In the genomic region with DNA sequence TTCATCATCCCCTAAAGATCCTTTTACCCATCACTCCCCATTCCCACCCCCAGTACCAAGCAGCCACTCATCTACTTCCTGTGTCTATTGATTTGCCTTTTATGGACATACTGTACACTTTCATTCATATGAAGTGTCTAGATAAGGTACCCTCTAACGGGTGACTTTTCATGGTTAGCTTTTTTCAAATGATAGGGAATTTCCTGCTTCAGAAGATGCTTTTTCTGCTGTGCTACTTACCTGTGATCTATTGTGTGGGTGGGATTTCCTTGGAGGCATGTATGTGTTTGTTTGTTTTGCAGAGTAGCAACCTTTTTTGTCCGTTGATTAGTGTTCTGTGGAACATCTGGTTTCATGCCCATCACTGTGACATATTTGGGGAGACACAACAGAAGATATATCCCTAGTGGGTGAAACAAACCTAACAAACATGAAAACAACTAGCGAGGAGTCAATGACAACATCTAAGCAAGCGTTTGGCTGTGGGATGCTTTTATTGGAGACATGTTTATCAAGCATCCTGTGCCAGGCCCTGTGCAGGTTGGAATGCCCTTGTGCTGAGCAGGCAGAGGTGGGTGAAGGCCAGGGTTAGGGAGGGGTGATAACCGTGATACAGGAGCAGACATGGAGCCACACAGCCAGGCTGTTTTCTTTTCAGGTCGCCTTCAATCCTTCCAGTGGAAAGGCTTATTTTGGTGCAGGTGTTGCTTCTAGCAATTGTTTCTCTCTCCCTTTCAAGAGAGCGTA, we compare ENCODE assay signal across 11 cellular contexts. TPM values are rescaled to one million over a fixed set of nuclear protein-coding genes. Genes with fewer than 3 reads are reported as not detected.
A peak's percentile ranks its signal among the peaks of the same experiment; 100 is the strongest.
DNase-seq lines count a peak whose midpoint lies in the region; ATAC-seq and TF ChIP-seq lines count a peak whose summit lies in the region.
"Had no signal": no experiment of that assay in that cellular context is flagged by ENCODE, and none has a peak within 500 bp of the region (broad histone marks: within the 10 kb centered on the region; RNA-seq: fewer than 3 reads in every experiment).

No MANE protein-coding gene starts in this region.

- peaks cover 8% of the 10 kb centered on the region for H3K4me1 Mint-ChIP-seq in activated T-cell treated with anti-CD3 and anti-CD28 coated beads, Interleukin-2, amount 50 U/mL, for 24 hours (ENCODE audit: low read depth)
- H3K4me1 Mint-ChIP-seq in activated CD8-positive, alpha-beta T cell treated with anti-CD3 and anti-CD28 coated beads for 36 hours (ENCODE audit: low read depth) = peaks cover 17% of the 10 kb centered on the region
- peaks cover 32 to 74% of the 10 kb centered on the region in 2 donors for H3K4me1 Mint-ChIP-seq in stimulated activated naive B cell treated with anti-CD40 and anti-IgM and Interleukin-4, amounts not matched to agents 10 μg/mL and 1 μg/mL and 100 μg/mL, for 72 hours
- H3K4me1 Mint-ChIP-seq in natural killer cell treated with Interleukin-12 subunit alpha and Interleukin-12 subunit beta and Interleukin-15 and Interleukin-18, amount 100 ng/mL, for 72 hours (ENCODE audit: low read depth in 2 of 2) = peaks cover 0 to 5% of the 10 kb centered on the region in 2 donors

- CTCF ChIA-PET in activated CD8-positive, alpha-beta T cell treated with anti-CD3 and anti-CD28 coated beads for 36 hours (lab: Charles Lee) = interaction anchor here (0.7 to 1.6 kb wide), 3 partner anchors 38 to 1095 kb away, joined by 3 to 4 read pairs (median 3); no protein-coding TSS in a partner anchor

- no peaks in the 10 kb centered on the region for H3K9me3 Mint-ChIP-seq in activated T-cell treated with anti-CD3 and anti-CD28 coated beads, Interleukin-2, amount 50 U/mL, for 24 hours
- H3K9me3 Mint-ChIP-seq in activated CD8-positive, alpha-beta T cell treated with anti-CD3 and anti-CD28 coated beads for 36 hours = no peaks in the 10 kb centered on the region
- no peaks in the 10 kb centered on the region for H3K9me3 Mint-ChIP-seq in stimulated activated naive B cell treated with anti-CD40 and anti-IgM and Interleukin-4, amounts not matched to agents 10 μg/mL and 1 μg/mL and 100 μg/mL, for 72 hours
- no peaks in the 10 kb centered on the region for H3K9me3 Mint-ChIP-seq in natural killer cell treated with Interleukin-12 subunit alpha and Interleukin-12 subunit beta and Interleukin-15 and Interleukin-18, amount 100 ng/mL, for 72 hours

- ATAC-seq in activated CD8-positive, alpha-beta T cell treated with anti-CD3 and anti-CD28 coated beads for 36 hours = peak; percentile 89
- ATAC-seq in stimulated activated naive B cell treated with anti-CD40 and anti-IgM and Interleukin-4, amounts not matched to agents 10 μg/mL and 1 μg/mL and 100 μg/mL, for 72 hours (replicated peaks) = peak; percentile 39 to 49
- no peak for ATAC-seq in natural killer cell treated with Interleukin-12 subunit alpha and Interleukin-12 subunit beta and Interleukin-15 and Interleukin-18, amount 100 ng/mL, for 72 hours

- POLR2A ChIA-PET in activated CD8-positive, alpha-beta T cell treated with anti-CD3 and anti-CD28 coated beads for 36 hours (lab: Charles Lee) = interaction anchor here (0.6 to 0.7 kb wide), 3 partner anchors 16 to 94 kb away, joined by 3 to 5 read pairs (median 3); no protein-coding TSS in a partner anchor

- no peak overlapping the region for H3K4me3 Mint-ChIP-seq in activated T-cell treated with anti-CD3 and anti-CD28 coated beads, Interleukin-2, amount 50 U/mL, for 24 hours
- H3K4me3 Mint-ChIP-seq in activated CD8-positive, alpha-beta T cell treated with anti-CD3 and anti-CD28 coated beads for 36 hours = no peak overlapping the region
- H3K4me3 Mint-ChIP-seq in stimulated activated naive B cell treated with anti-CD40 and anti-IgM and Interleukin-4, amounts not matched to agents 10 μg/mL and 1 μg/mL and 100 μg/mL, for 72 hours = no peak overlapping the region
- H3K4me3 Mint-ChIP-seq in natural killer cell treated with Interleukin-12 subunit alpha and Interleukin-12 subunit beta and Interleukin-15 and Interleukin-18, amount 100 ng/mL, for 72 hours = no peak overlapping the region

- no peak for TF ChIP-seq CTCF in activated CD8-positive, alpha-beta T cell treated with anti-CD3 and anti-CD28 coated beads for 36 hours (IDR thresholded peaks at IDR 0.05)

- no peaks in the 10 kb centered on the region for H3K27me3 Mint-ChIP-seq in activated T-cell treated with anti-CD3 and anti-CD28 coated beads, Interleukin-2, amount 50 U/mL, for 24 hours
- H3K27me3 Mint-ChIP-seq in activated CD8-positive, alpha-beta T cell treated with anti-CD3 and anti-CD28 coated beads for 36 hours = no peaks in the 10 kb centered on the region
- no peaks in the 10 kb centered on the region for H3K27me3 Mint-ChIP-seq in stimulated activated naive B cell treated with anti-CD40 and anti-IgM and Interleukin-4, amounts not matched to agents 10 μg/mL and 1 μg/mL and 100 μg/mL, for 72 hours
- peaks cover 0 to 5% of the 10 kb centered on the region in 2 donors for H3K27me3 Mint-ChIP-seq in natural killer cell treated with Interleukin-12 subunit alpha and Interleukin-12 subunit beta and Interleukin-15 and Interleukin-18, amount 100 ng/mL, for 72 hours

- peaks cover 6% of the 10 kb centered on the region for H3K36me3 Mint-ChIP-seq in activated T-cell treated with anti-CD3 and anti-CD28 coated beads, Interleukin-2, amount 50 U/mL, for 24 hours (ENCODE audit: low read depth)
- no peaks in the 10 kb centered on the region for H3K36me3 Mint-ChIP-seq in activated CD8-positive, alpha-beta T cell treated with anti-CD3 and anti-CD28 coated beads for 36 hours (ENCODE audit: low read depth)
- H3K36me3 Mint-ChIP-seq in stimulated activated naive B cell treated with anti-CD40 and anti-IgM and Interleukin-4, amounts not matched to agents 10 μg/mL and 1 μg/mL and 100 μg/mL, for 72 hours = peaks cover 43 to 64% of the 10 kb centered on the region in 2 donors
- no peaks in the 10 kb centered on the region for H3K36me3 Mint-ChIP-seq in natural killer cell treated with Interleukin-12 subunit alpha and Interleukin-12 subunit beta and Interleukin-15 and Interleukin-18, amount 100 ng/mL, for 72 hours

- peak overlapping the region; percentile 42 for H3K27ac Mint-ChIP-seq in activated T-cell treated with anti-CD3 and anti-CD28 coated beads, Interleukin-2, amount 50 U/mL, for 24 hours
- peak overlapping the region; percentile 65 for H3K27ac Mint-ChIP-seq in activated CD8-positive, alpha-beta T cell treated with anti-CD3 and anti-CD28 coated beads for 36 hours
- peak overlapping the region; percentile 3 for H3K27ac Mint-ChIP-seq in stimulated activated naive B cell treated with anti-CD40 and anti-IgM and Interleukin-4, amounts not matched to agents 10 μg/mL and 1 μg/mL and 100 μg/mL, for 72 hours
- H3K27ac Mint-ChIP-seq in natural killer cell treated with Interleukin-12 subunit alpha and Interleukin-12 subunit beta and Interleukin-15 and Interleukin-18, amount 100 ng/mL, for 72 hours = no peak overlapping the region

- no peak for DNase-seq in activated T-cell treated with anti-CD3 and anti-CD28 coated beads, Interleukin-2, amount 50 U/mL, for 24 hours
- DNase-seq in activated T-cell treated with anti-CD3 and anti-CD28 coated beads, Interleukin-2, amount 50 U/mL, for 48 hours = no peak
- no peak for DNase-seq in activated CD8-positive, alpha-beta T cell treated with anti-CD3 and anti-CD28 coated beads for 36 hours
- no peak for DNase-seq in stimulated activated naive B cell treated with anti-CD40 and anti-IgM and Interleukin-4, amounts not matched to agents 10 μg/mL and 1 μg/mL and 100 μg/mL, for 72 hours
- no peak for DNase-seq in SIG-M5 (lab: John Stamatoyannopoulos, UW)
- no peak for DNase-seq in natural killer cell treated with Interleukin-12 subunit alpha and Interleukin-12 subunit beta and Interleukin-15 and Interleukin-18, amount 100 ng/mL, for 72 hours (ENCODE audit: low spot score)
- DNase-seq: DMS79 treated with DMSO at 0.1 percent for 48 hours; NCI-H69; stimulated activated CD4-positive, alpha-beta T cell treated with anti-CD3 and anti-CD28 coated beads, Interleukin-15, amount 100 ng/mL, for 24 hours had no signal

- intact Hi-C loops in activated CD8-positive, alpha-beta T cell treated with anti-CD3 and anti-CD28 coated beads for 36 hours (cut with micrococcal nuclease) = no loop called here

RNA-seq across cellular contexts. Expression of a gene that starts 17.6 kb away (rescaled TPM):
- total RNA-seq in activated CD8-positive, alpha-beta T cell treated with anti-CD3 and anti-CD28 coated beads for 36 hours = 10 to 100 TPM; 56.2 to 68.4 TPM
- total RNA-seq in natural killer cell treated with Interleukin-12 subunit alpha and Interleukin-12 subunit beta and Interleukin-15 and Interleukin-18, amount 100 ng/mL, for 72 hours = 1 to 10 TPM; 6.9 to 9.1 TPM
- total RNA-seq: SJSA1 had no signal

RNA-seq across cellular contexts. Expression of a gene that starts 22.1 kb away (rescaled TPM):
- not detected for total RNA-seq in activated CD8-positive, alpha-beta T cell treated with anti-CD3 and anti-CD28 coated beads for 36 hours
- not detected for total RNA-seq in natural killer cell treated with Interleukin-12 subunit alpha and Interleukin-12 subunit beta and Interleukin-15 and Interleukin-18, amount 100 ng/mL, for 72 hours
- total RNA-seq: SJSA1 had no signal

RNA-seq across cellular contexts. Expression of a gene that starts 25.8 kb away (rescaled TPM):
- 1 to 10 TPM in 1 of 2 experiments, under 1 TPM in 1; 0.60 to 1.5 TPM for total RNA-seq in activated CD8-positive, alpha-beta T cell treated with anti-CD3 and anti-CD28 coated beads for 36 hours
- not detected for total RNA-seq in natural killer cell treated with Interleukin-12 subunit alpha and Interleukin-12 subunit beta and Interleukin-15 and Interleukin-18, amount 100 ng/mL, for 72 hours
- total RNA-seq: frontal cortex, SJSA1 had no signal

RNA-seq across cellular contexts. Expression of a gene that starts 33.8 kb away (rescaled TPM):
- 10 to 100 TPM; 75.6 to 79.0 TPM for total RNA-seq in activated CD8-positive, alpha-beta T cell treated with anti-CD3 and anti-CD28 coated beads for 36 hours
- 10 to 100 TPM; 56.0 to 59.2 TPM for total RNA-seq in natural killer cell treated with Interleukin-12 subunit alpha and Interleukin-12 subunit beta and Interleukin-15 and Interleukin-18, amount 100 ng/mL, for 72 hours

RNA-seq across cellular contexts. Expression of a gene that starts 37.7 kb away (rescaled TPM):
- total RNA-seq in activated CD8-positive, alpha-beta T cell treated with anti-CD3 and anti-CD28 coated beads for 36 hours = 10 to 100 TPM; 10.3 to 11.9 TPM
- 1 to 10 TPM; 3.7 to 7.7 TPM for total RNA-seq in natural killer cell treated with Interleukin-12 subunit alpha and Interleukin-12 subunit beta and Interleukin-15 and Interleukin-18, amount 100 ng/mL, for 72 hours

Comparison
In these comparisons a context has a peak if more than half of its experiments do, and no peak if none do; other contexts are left out.
1. H3K27ac Mint-ChIP-seq: peak in activated T-cell treated with anti-CD3 and anti-CD28 coated beads, Interleukin-2, amount 50 U/mL, for 24 hours (single experiment), activated CD8-positive, alpha-beta T cell treated with anti-CD3 and anti-CD28 coated beads for 36 hours (single experiment) and stimulated activated naive B cell treated with anti-CD40 and anti-IgM and Interleukin-4, amounts not matched to agents 10 μg/mL and 1 μg/mL and 100 μg/mL, for 72 hours (single experiment); none in natural killer cell treated with Interleukin-12 subunit alpha and Interleukin-12 subunit beta and Interleukin-15 and Interleukin-18, amount 100 ng/mL, for 72 hours (0 of 2).
2. ATAC-seq: peak in activated CD8-positive, alpha-beta T cell treated with anti-CD3 and anti-CD28 coated beads for 36 hours (single experiment) and stimulated activated naive B cell treated with anti-CD40 and anti-IgM and Interleukin-4, amounts not matched to agents 10 μg/mL and 1 μg/mL and 100 μg/mL, for 72 hours (2 of 2); none in natural killer cell treated with Interleukin-12 subunit alpha and Interleukin-12 subunit beta and Interleukin-15 and Interleukin-18, amount 100 ng/mL, for 72 hours (0 of 2).
3. RNA of a gene that starts 17.6 kb away (total RNA-seq): 56.2 to 68.4 TPM in activated CD8-positive, alpha-beta T cell treated with anti-CD3 and anti-CD28 coated beads for 36 hours; 6.9 to 9.1 TPM in natural killer cell treated with Interleukin-12 subunit alpha and Interleukin-12 subunit beta and Interleukin-15 and Interleukin-18, amount 100 ng/mL, for 72 hours; every median in the first group is over 4 times any median in the second.